Comparison of ENCODE assay signal across 15 cellular contexts in the genomic region with DNA sequence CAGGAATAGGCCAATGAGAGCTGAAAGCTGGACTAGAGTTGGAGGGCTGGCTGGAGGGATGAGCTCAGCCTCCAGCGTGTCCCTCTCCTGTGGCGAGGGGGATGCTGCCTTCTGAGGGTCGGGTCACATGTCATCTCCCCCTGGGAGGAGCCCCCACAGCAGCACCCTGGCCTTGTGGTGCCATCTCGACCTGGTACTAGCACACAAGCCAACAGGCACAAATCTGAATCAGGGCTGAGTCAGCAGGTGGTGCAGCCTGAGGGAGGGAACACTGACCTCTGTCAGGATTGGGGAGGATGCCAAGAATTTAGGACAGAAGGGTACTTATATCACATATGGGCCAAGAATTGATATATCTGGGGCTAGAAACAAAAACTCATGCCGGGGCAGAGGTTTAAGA.
DNase-seq lines count a peak whose midpoint lies in the region; ATAC-seq and TF ChIP-seq lines count a peak whose summit lies in the region.
"Had no signal": no experiment of that assay in that cellular context is flagged by ENCODE, and none has a peak within 500 bp of the region (broad histone marks: within the 10 kb centered on the region; RNA-seq: fewer than 3 reads in every experiment).

No MANE protein-coding gene starts in this region.

- no peaks in the 10 kb centered on the region for H3K27me3 Mint-ChIP-seq in CD4-positive, alpha-beta T cell
- H3K27me3 Mint-ChIP-seq in activated naive CD8-positive, alpha-beta T cell treated with anti-CD3 and anti-CD28 coated beads for 36 hours, result no peaks in the 10 kb centered on the region

- H3K9me3 ChIP-seq in CD4-positive, alpha-beta T cell (ENCODE audit: control insufficient read depth, low read length), result no peaks in the 10 kb centered on the region
- no peaks in the 10 kb centered on the region for H3K9me3 ChIP-seq in left lung
- H3K9me3 ChIP-seq: body of pancreas, thoracic aorta had no signal

- no peak for ATAC-seq in CD4-positive, alpha-beta T cell (ENCODE audit: poor library complexity)
- ATAC-seq in left lung (peak; percentile 21), HG03045 (IDR thresholded peaks at IDR 0.05; ENCODE audit: unreplicated experiment) (no peak)
- ATAC-seq: body of pancreas, left lobe of liver had no signal

- H3K4me3 ChIP-seq in left lung, result no peak overlapping the region
- H3K4me3 ChIP-seq: body of pancreas, thoracic aorta had no signal

- no peak for TF ChIP-seq CTCF in CD4-positive, alpha-beta T cell (IDR thresholded peaks at IDR 0.05)
- TF ChIP-seq CTCF in GM10266 (IDR thresholded peaks at IDR 0.05; ENCODE audit: control insufficient read depth, insufficient read depth, low read depth, missing control alignments) (no peak), left lung (IDR thresholded peaks at IDR 0.05) (no peak)

- peaks cover 0 to 91% of the 10 kb centered on the region in 2 donors for H3K36me3 ChIP-seq in left lung

- DNase-seq in CD4-positive, alpha-beta T cell, result no peak
- DNase-seq in GM10266 (ENCODE audit: extremely low spot score) (peak; percentile 30), left lung (no peak), SHP77 treated with DMSO at 0.1 percent for 48 hours (lab: John Stamatoyannopoulos, UW) (no peak), caudate nucleus (lab: John Stamatoyannopoulos, UW) (no peak), NCI-H345 (lab: John Stamatoyannopoulos, UW) (no peak)
- DNase-seq in activated naive CD8-positive, alpha-beta T cell treated with anti-CD3 and anti-CD28 coated beads for 36 hours, result no peak
- DNase-seq: body of pancreas, NCI-H1105, NCI-H510A treated with DMSO at 0.1 percent for 48 hours, RPMI8226 had no signal

- H3K9me3 Mint-ChIP-seq in CD4-positive, alpha-beta T cell, result no peaks in the 10 kb centered on the region
- H3K9me3 Mint-ChIP-seq in activated naive CD8-positive, alpha-beta T cell treated with anti-CD3 and anti-CD28 coated beads for 36 hours, result no peaks in the 10 kb centered on the region

- H3K27ac Mint-ChIP-seq in CD4-positive, alpha-beta T cell, result peak overlapping the region; percentile 56
- peak overlapping the region; percentile 49 for H3K27ac Mint-ChIP-seq in activated naive CD8-positive, alpha-beta T cell treated with anti-CD3 and anti-CD28 coated beads for 36 hours

- intact Hi-C loops in CD4-positive, alpha-beta T cell (cut with DNase I, micrococcal nuclease), result no loop called here
- intact Hi-C loops in left lung (cut with DNase I), result no loop called here

- H3K4me1 Mint-ChIP-seq in CD4-positive, alpha-beta T cell (ENCODE audit: low read depth), result peaks cover 21% of the 10 kb centered on the region
- H3K4me1 Mint-ChIP-seq in activated naive CD8-positive, alpha-beta T cell treated with anti-CD3 and anti-CD28 coated beads for 36 hours, result peaks cover 29% of the 10 kb centered on the region

- H3K4me1 ChIP-seq in left lung, result no peaks in the 10 kb centered on the region
- H3K4me1 ChIP-seq: body of pancreas had no signal

- no peak overlapping the region for H3K27ac ChIP-seq in CD4-positive, alpha-beta T cell (ENCODE audit: low read depth, low read length)
- H3K27ac ChIP-seq in left lung (no peak overlapping the region), caudate nucleus (ENCODE audit: low read depth, low read length) (no peak overlapping the region)
- H3K27ac ChIP-seq: body of pancreas, C4-2B, thoracic aorta had no signal

- CTCF ChIA-PET in CD4-positive, alpha-beta T cell (lab: Charles Lee), result no interaction called here

- POLR2A ChIA-PET in CD4-positive, alpha-beta T cell (lab: Charles Lee), result no interaction called here

- H3K36me3 Mint-ChIP-seq in CD4-positive, alpha-beta T cell (ENCODE audit: low read depth), result peaks cover 17% of the 10 kb centered on the region
- H3K36me3 Mint-ChIP-seq in activated naive CD8-positive, alpha-beta T cell treated with anti-CD3 and anti-CD28 coated beads for 36 hours, result peaks cover 75% of the 10 kb centered on the region

- no peak overlapping the region for H3K4me3 Mint-ChIP-seq in CD4-positive, alpha-beta T cell
- no peak overlapping the region for H3K4me3 Mint-ChIP-seq in activated naive CD8-positive, alpha-beta T cell treated with anti-CD3 and anti-CD28 coated beads for 36 hours

- no peaks in the 10 kb centered on the region for H3K27me3 ChIP-seq in CD4-positive, alpha-beta T cell (ENCODE audit: control insufficient read depth, insufficient read depth, low read length)
- H3K27me3 ChIP-seq in left lung, result no peaks in the 10 kb centered on the region
- H3K27me3 ChIP-seq: body of pancreas had no signal
